Comparison of ENCODE assay signal across 17 cellular contexts in the genomic region with DNA sequence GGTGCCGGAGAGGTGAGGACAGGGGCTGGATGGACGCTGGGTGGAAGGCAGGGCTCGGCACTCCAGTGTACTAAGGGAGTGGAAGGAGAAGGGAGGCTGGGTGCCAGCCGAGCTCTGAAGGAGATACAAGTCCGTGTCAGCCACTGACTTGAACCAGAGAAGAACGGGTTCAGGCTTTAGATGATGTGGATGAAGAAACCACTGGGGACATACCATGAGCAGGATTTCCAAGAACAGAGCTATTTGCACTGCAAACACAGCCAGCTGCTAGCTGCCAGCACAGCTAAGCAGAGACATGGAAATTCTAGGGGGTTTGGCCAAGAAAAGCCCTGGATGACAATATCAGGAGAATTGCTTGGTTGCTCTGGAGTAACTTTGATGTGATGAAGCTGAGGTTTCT. TPM values are rescaled to one million over a fixed set of nuclear protein-coding genes. Genes with fewer than 3 reads are reported as not detected.
"Had no signal": no experiment of that assay in that cellular context is flagged by ENCODE, and none has a peak within 500 bp of the region (broad histone marks: within the 10 kb centered on the region; RNA-seq: fewer than 3 reads in every experiment).

No MANE protein-coding gene starts in this region.

- ATAC-seq: activated CD8-positive, alpha-beta T cell treated with anti-CD3 and anti-CD28 coated beads, Interleukin-2, amount 10 ng/mL, durations not matched to agents 7 days and 5 days; WTC11 had no signal

- H3K4me3 ChIP-seq: cardiac muscle cell, colonic mucosa, ovary, tibial nerve had no signal

- H3K36me3 ChIP-seq: cardiac muscle cell, colonic mucosa, ovary, tibial nerve had no signal

- H3K9me3 ChIP-seq: colonic mucosa, ovary had no signal

- H3K36me3 Mint-ChIP-seq: immature natural killer cell, WTC11 had no signal

- H3K9me3 Mint-ChIP-seq: activated naive CD8-positive, alpha-beta T cell treated with anti-CD3 and anti-CD28 coated beads for 36 hours; nephron progenitor cell; T-helper 1 cell treated with Interleukin-12 subunit alpha and Interleukin-12 subunit beta and Interleukin-4 antibody, amounts not matched to agents 30 μg/mL and 1 μg/mL, for 36 hours had no signal

- H3K27me3 ChIP-seq: cardiac muscle cell, colonic mucosa, ovary, tibial nerve had no signal

- H3K4me1 ChIP-seq: colonic mucosa, tibial nerve had no signal

- H3K27ac Mint-ChIP-seq: nephron progenitor cell; T-helper 1 cell treated with Interleukin-12 subunit alpha and Interleukin-12 subunit beta and Interleukin-4 antibody, amounts not matched to agents 30 μg/mL and 1 μg/mL, for 36 hours; WTC11 had no signal

- H3K4me3 Mint-ChIP-seq: activated CD8-positive, alpha-beta T cell treated with anti-CD3 and anti-CD28 coated beads, Interleukin-2, amount 10 ng/mL, durations not matched to agents 7 days and 5 days; activated naive CD8-positive, alpha-beta T cell treated with anti-CD3 and anti-CD28 coated beads for 36 hours; immature natural killer cell; nephron progenitor cell; T-helper 1 cell treated with Interleukin-12 subunit alpha and Interleukin-12 subunit beta and Interleukin-4 antibody, amounts not matched to agents 30 μg/mL and 1 μg/mL, for 36 hours; WTC11 had no signal

- H3K27ac ChIP-seq: cardiac muscle cell, colonic mucosa, epithelial cell of prostate, ovary, tibial nerve had no signal

- H3K27me3 Mint-ChIP-seq: activated naive CD8-positive, alpha-beta T cell treated with anti-CD3 and anti-CD28 coated beads for 36 hours had no signal

- DNase-seq: activated CD4-positive, alpha-beta T cell treated with anti-CD3 and anti-CD28 coated beads for 48 hours; activated CD8-positive, alpha-beta T cell treated with anti-CD3 and anti-CD28 coated beads, Interleukin-2, amount 10 ng/mL, durations not matched to agents 7 days and 5 days; activated naive CD8-positive, alpha-beta T cell treated with anti-CD3 and anti-CD28 coated beads for 36 hours; anterior cingulate cortex; colonic mucosa; effector CD4-positive, alpha-beta T cell; immature natural killer cell; mesenchymal stem cell; nephron progenitor cell; ovary; small intestine had no signal

- FAIRE-seq: small intestine had no signal

RNA-seq across cellular contexts. Expression of gene CD207, which starts 5.3 kb away (rescaled TPM):
- total RNA-seq: activated CD8-positive, alpha-beta T cell treated with anti-CD3 and anti-CD28 coated beads, Interleukin-2, amount 10 ng/mL, durations not matched to agents 7 days and 5 days; activated naive CD8-positive, alpha-beta T cell treated with anti-CD3 and anti-CD28 coated beads for 36 hours; cardiac muscle cell; fibroblast of villous mesenchyme; WTC11 had no signal
- polyA plus RNA-seq: cardiac muscle cell had no signal

RNA-seq across cellular contexts. Expression of gene CLEC4F, which starts 9.9 kb away (rescaled TPM):
- total RNA-seq: activated CD8-positive, alpha-beta T cell treated with anti-CD3 and anti-CD28 coated beads, Interleukin-2, amount 10 ng/mL, durations not matched to agents 7 days and 5 days; activated naive CD8-positive, alpha-beta T cell treated with anti-CD3 and anti-CD28 coated beads for 36 hours; cardiac muscle cell; fibroblast of villous mesenchyme; WTC11 had no signal
- polyA plus RNA-seq: cardiac muscle cell, immature natural killer cell had no signal

RNA-seq across cellular contexts. Expression of gene FIGLA, which starts 39.9 kb away (rescaled TPM):
- total RNA-seq: activated CD8-positive, alpha-beta T cell treated with anti-CD3 and anti-CD28 coated beads, Interleukin-2, amount 10 ng/mL, durations not matched to agents 7 days and 5 days; activated naive CD8-positive, alpha-beta T cell treated with anti-CD3 and anti-CD28 coated beads for 36 hours; cardiac muscle cell; colonic mucosa; fibroblast of villous mesenchyme; tibial nerve; WTC11 had no signal
- polyA plus RNA-seq: cardiac muscle cell, small intestine had no signal
